ENCODE assay signal across 11 cellular contexts in the genomic region with DNA sequence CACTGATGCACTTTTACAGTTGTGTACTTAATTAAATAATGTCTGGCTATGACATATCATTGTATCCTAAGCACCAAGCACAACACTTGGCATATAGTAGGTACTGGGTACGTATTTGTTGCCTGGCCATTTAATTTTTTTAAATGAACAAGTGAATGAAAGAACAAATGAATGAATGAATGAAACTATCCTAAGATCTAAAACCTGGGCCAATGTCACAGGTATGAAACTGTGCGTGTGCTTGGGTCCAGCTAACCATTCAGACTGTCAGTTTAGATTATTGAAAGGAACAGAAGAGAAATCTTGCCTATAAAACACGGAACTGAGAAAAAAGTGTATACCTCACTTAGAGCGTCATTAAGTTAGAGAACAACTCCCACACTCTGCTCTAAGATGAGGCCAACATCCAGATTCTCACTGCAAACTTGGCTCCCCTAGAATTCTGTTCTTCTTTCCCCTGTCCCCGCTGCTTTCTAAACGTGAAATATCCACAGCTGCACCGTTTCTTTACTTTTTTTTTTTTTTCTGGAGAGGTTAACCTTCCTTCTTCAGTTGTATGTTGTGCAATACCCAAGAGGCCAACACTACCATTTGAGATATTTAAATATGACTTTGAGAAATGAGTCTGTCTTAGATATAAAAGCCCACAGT. TPM values are rescaled to one million over a fixed set of nuclear protein-coding genes. Genes with fewer than 3 reads are reported as not detected.
DNase-seq lines count a peak whose midpoint lies in the region; ATAC-seq and TF ChIP-seq lines count a peak whose summit lies in the region.
"Had no signal": no experiment of that assay in that cellular context is flagged by ENCODE, and none has a peak within 500 bp of the region (broad histone marks: within the 10 kb centered on the region; RNA-seq: fewer than 3 reads in every experiment).

No MANE protein-coding gene starts in this region.

- no peak for TF ChIP-seq CTCF in fibroblast of pulmonary artery (IDR thresholded peaks at IDR 0.05; ENCODE audit: low read length, missing control alignments)
- TF ChIP-seq CTCF in ovary (IDR thresholded peaks at IDR 0.05), result no peak

- intact Hi-C loops in ovary (cut with DNase I), result no loop called here

- DNase-seq in fibroblast of pulmonary artery (ENCODE audit: low read depth), result peak; percentile 80
- no peak for DNase-seq in midbrain (lab: John Stamatoyannopoulos, UW)
- no peak for DNase-seq in anterior cingulate cortex (lab: John Stamatoyannopoulos, UW)
- no peak for DNase-seq in ovary
- DNase-seq in glomerular visceral epithelial cell (ENCODE audit: extremely low spot score), result no peak
- DNase-seq: Caco-2 had no signal

- no peaks in the 10 kb centered on the region for H3K36me3 ChIP-seq in ovary

- TF ChIP-seq EP300 in ovary (IDR thresholded peaks at IDR 0.05), result no peak

- no peaks in the 10 kb centered on the region for H3K27me3 ChIP-seq in ovary

- ATAC-seq in GM18508 (IDR thresholded peaks at IDR 0.05; ENCODE audit: insufficient read depth, unreplicated experiment) (peak; percentile 46), GM21723 (IDR thresholded peaks at IDR 0.05; ENCODE audit: unreplicated experiment) (peak; percentile 55), HG03521 (IDR thresholded peaks at IDR 0.05; ENCODE audit: unreplicated experiment) (peak; percentile 49)
- ATAC-seq: activated T-helper 17 cell treated with anti-CD3 and anti-CD28 coated beads, Interleukin-2, amount 50 U/mL, for 72 hours had no signal

- H3K27ac ChIP-seq in ovary, result no peak overlapping the region

- no peaks in the 10 kb centered on the region for H3K9me3 ChIP-seq in ovary
- H3K9me3 ChIP-seq: Caco-2 had no signal

- H3K4me3 ChIP-seq in fibroblast of pulmonary artery (replicated peaks; ENCODE audit: low read depth, low read length) (no peak overlapping the region), ovary (no peak overlapping the region)
- H3K4me3 ChIP-seq: smooth muscle cell had no signal

- 28 to 31% (median 30%) methylated on average over 7 of the region's 7 CpGs for WGBS in ovary, 3 donors

- no peaks in the 10 kb centered on the region for H3K4me1 ChIP-seq in ovary (ENCODE audit: insufficient read depth)
- H3K4me1 ChIP-seq: Caco-2 had no signal

- no peak for TF ChIP-seq POLR2A in ovary (IDR thresholded peaks at IDR 0.05)

RNA-seq across cellular contexts. Expression of a gene that starts 17.3 kb away (rescaled TPM):
- total RNA-seq in ovary, result 10 to 100 TPM in 3 of 7 donors, 1 to 10 TPM in 4; 5.0 to 27.7 (median 8.3) TPM
- 10 to 100 TPM in 1 of 2 donors, 1 to 10 TPM in 1; 4.4 to 19.2 TPM for polyA plus RNA-seq in ovary

RNA-seq across cellular contexts. Expression of a gene that starts 33.9 kb away (rescaled TPM):
- 10 to 100 TPM; 25.4 to 36.8 (median 28.6) TPM for total RNA-seq in ovary
- 10 to 100 TPM; 38.5 to 46.9 TPM for polyA plus RNA-seq in ovary
